35 cellular contexts compared by ENCODE assay signal in genomic region chr13:90382425-90382824, GRCh38.
"Had no signal": no experiment of that assay in that cellular context is flagged by ENCODE, and none has a peak within 500 bp of the region (broad histone marks: within the 10 kb centered on the region; RNA-seq: fewer than 3 reads in every experiment).

No MANE protein-coding gene starts in this region.

- DNase-seq: activated B cell treated with CpG ODN at 0.5 μM for 24 hours; activated CD4-positive, alpha-beta memory T cell treated with anti-CD3 and anti-CD28 coated beads for 36 hours; activated CD4-positive, alpha-beta T cell treated with anti-CD3 and anti-CD28 coated beads for 4 hours; activated CD4-positive, alpha-beta T cell treated with anti-CD3 and anti-CD28 coated beads, Interleukin-2, amount 10 ng/mL, durations not matched to agents 24 days and 14 days; activated CD4-positive, alpha-beta T cell treated with anti-CD3 and anti-CD28 coated beads, Interleukin-2, amount 50 U/mL, for 1 hour; activated CD4-positive, alpha-beta T cell treated with anti-CD3 and anti-CD28 coated beads, Interleukin-2, amount 50 U/mL, for 4 hours; activated CD4-positive, CD25-positive, alpha-beta regulatory T cell treated with anti-CD3 and anti-CD28 coated beads, Interleukin-2, amount 50 U/mL, for 72 hours; activated CD8-positive, alpha-beta memory T cell treated with anti-CD3 and anti-CD28 coated beads, Interleukin-2, amount 50 U/mL, for 4 hours; activated CD8-positive, alpha-beta T cell treated with anti-CD3 and anti-CD28 coated beads for 36 hours; activated effector memory CD4-positive, alpha-beta T cell treated with anti-CD3 and anti-CD28 coated beads, Interleukin-2, amount 50 U/mL, for 16 hours; activated gamma-delta T cell treated with Interleukin-2 at 50 U/mL for 16 hours; activated naive CD4-positive, alpha-beta T cell; activated naive CD4-positive, alpha-beta T cell treated with anti-CD3 and anti-CD28 coated beads for 36 hours; activated naive CD4-positive, alpha-beta T cell treated with anti-CD3 and anti-CD28 coated beads, Interleukin-2, amount 50 U/mL, for 16 hours; activated naive CD8-positive, alpha-beta T cell treated with anti-CD3 and anti-CD28 coated beads for 36 hours; activated T-cell treated with anti-CD3 and anti-CD28 coated beads for 4 hours; activated T-cell treated with anti-CD3 and anti-CD28 coated beads, Interleukin-2, amount 50 U/mL, for 1 hour; activated T-cell treated with anti-CD3 and anti-CD28 coated beads, Interleukin-2, amount 50 U/mL, for 4 hours; activated T-cell treated with anti-CD3 and anti-CD28 coated beads, Interleukin-2, amount 50 U/mL, for 72 hours; adrenal gland; amniotic stem cell; aorta; body of pancreas; brain microvascular endothelial cell; central memory CD4-positive, alpha-beta T cell; T-helper 2 cell; T-helper 9 cell had no signal

- H3K36me3 Mint-ChIP-seq: activated CD4-positive, alpha-beta memory T cell treated with anti-CD3 and anti-CD28 coated beads for 36 hours; activated naive CD4-positive, alpha-beta T cell treated with anti-CD3 and anti-CD28 coated beads, Interleukin-2, amount 50 U/mL, for 72 hours; activated naive CD8-positive, alpha-beta T cell treated with anti-CD3 and anti-CD28 coated beads for 36 hours had no signal

- H3K4me3 ChIP-seq: adrenal gland, body of pancreas, breast epithelium had no signal

- H3K4me3 Mint-ChIP-seq: activated B cell treated with CpG ODN at 0.5 μM for 24 hours; activated CD4-positive, alpha-beta memory T cell treated with anti-CD3 and anti-CD28 coated beads for 36 hours; activated CD4-positive, alpha-beta T cell treated with anti-CD3 and anti-CD28 coated beads, Interleukin-2, amount 10 ng/mL, durations not matched to agents 24 days and 14 days; activated CD8-positive, alpha-beta T cell treated with anti-CD3 and anti-CD28 coated beads for 36 hours; activated naive CD4-positive, alpha-beta T cell treated with anti-CD3 and anti-CD28 coated beads for 36 hours; activated naive CD8-positive, alpha-beta T cell treated with anti-CD3 and anti-CD28 coated beads for 36 hours; activated T-cell treated with anti-CD3 and anti-CD28 coated beads, Interleukin-2, amount 50 U/mL, for 4 hours; activated T-cell treated with anti-CD3 and anti-CD28 coated beads, Interleukin-2, amount 50 U/mL, for 72 hours; activated T-helper 1 cell treated with anti-CD3 and anti-CD28 coated beads, Interleukin-12 subunit alpha, Interleukin-12 subunit beta, Interleukin-2, Interleukin-4 antibody, amounts not matched to agents 30 ng/mL and 10 ng/mL and 1 ng/mL, durations not matched to agents 14 hours and 24 hours and 36 hours; activated T-helper 17 cell treated with anti-CD3 and anti-CD28 coated beads, Interleukin-2, amount 50 U/mL, for 72 hours; T-helper 1 cell treated with Interleukin-12 subunit alpha and Interleukin-12 subunit beta and Interleukin-4 antibody, amounts not matched to agents 30 μg/mL and 1 μg/mL, for 36 hours; T-helper 2 cell treated with Interferon-gamma antibody and Interleukin-4, amounts not matched to agents 5 μg/mL and 100 μg/mL, for 36 hours had no signal

- H3K27me3 Mint-ChIP-seq: activated B cell treated with CpG ODN at 0.5 μM for 24 hours; activated CD4-positive, alpha-beta memory T cell treated with anti-CD3 and anti-CD28 coated beads for 36 hours; activated CD4-positive, alpha-beta T cell treated with anti-CD3 and anti-CD28 coated beads, Interleukin-2, amount 10 ng/mL, durations not matched to agents 24 days and 14 days; activated CD8-positive, alpha-beta T cell treated with anti-CD3 and anti-CD28 coated beads for 36 hours; activated naive CD8-positive, alpha-beta T cell treated with anti-CD3 and anti-CD28 coated beads for 36 hours; activated T-helper 17 cell treated with anti-CD3 and anti-CD28 coated beads, Interleukin-2, amount 50 U/mL, for 72 hours had no signal

- H3K4me1 ChIP-seq: adrenal gland, body of pancreas, breast epithelium had no signal

- H3K36me3 ChIP-seq: adrenal gland, brain microvascular endothelial cell, breast epithelium had no signal

- H3K27me3 ChIP-seq: adrenal gland, body of pancreas, brain microvascular endothelial cell, breast epithelium had no signal

- H3K9me3 ChIP-seq: adrenal gland, body of pancreas, breast epithelium had no signal

- H3K27ac ChIP-seq: adrenal gland, body of pancreas, brain microvascular endothelial cell, breast epithelium, VCaP had no signal

- H3K4me1 Mint-ChIP-seq: activated B cell treated with CpG ODN at 0.5 μM for 24 hours; activated CD4-positive, alpha-beta T cell treated with anti-CD3 and anti-CD28 coated beads, Interleukin-2, amount 10 ng/mL, durations not matched to agents 24 days and 14 days; activated naive CD8-positive, alpha-beta T cell treated with anti-CD3 and anti-CD28 coated beads for 36 hours; activated T-helper 17 cell treated with anti-CD3 and anti-CD28 coated beads, Interleukin-2, amount 50 U/mL, for 72 hours had no signal

- FAIRE-seq: astrocyte had no signal

- ATAC-seq: activated CD8-positive, alpha-beta T cell treated with anti-CD3 and anti-CD28 coated beads for 36 hours; activated naive CD4-positive, alpha-beta T cell treated with anti-CD3 and anti-CD28 coated beads, Interleukin-2, amount 50 U/mL, for 72 hours; activated T-cell treated with anti-CD3 and anti-CD28 coated beads, Interleukin-2, amount 50 U/mL, for 4 hours; activated T-cell treated with anti-CD3 and anti-CD28 coated beads, Interleukin-2, amount 50 U/mL, for 72 hours; activated T-helper 17 cell treated with anti-CD3 and anti-CD28 coated beads, Interleukin-2, amount 50 U/mL, for 72 hours; body of pancreas had no signal

- H3K27ac Mint-ChIP-seq: activated B cell treated with CpG ODN at 0.5 μM for 24 hours; activated CD4-positive, alpha-beta memory T cell treated with anti-CD3 and anti-CD28 coated beads for 36 hours; activated CD4-positive, alpha-beta T cell treated with anti-CD3 and anti-CD28 coated beads, Interleukin-2, amount 10 ng/mL, durations not matched to agents 24 days and 14 days; activated CD8-positive, alpha-beta T cell treated with anti-CD3 and anti-CD28 coated beads for 36 hours; activated naive CD4-positive, alpha-beta T cell treated with anti-CD3 and anti-CD28 coated beads for 36 hours; activated naive CD4-positive, alpha-beta T cell treated with anti-CD3 and anti-CD28 coated beads, Interleukin-2, amount 50 U/mL, for 72 hours; activated naive CD8-positive, alpha-beta T cell treated with anti-CD3 and anti-CD28 coated beads for 36 hours; activated T-cell treated with anti-CD3 and anti-CD28 coated beads, Interleukin-2, amount 50 U/mL, for 72 hours; activated T-helper 1 cell treated with anti-CD3 and anti-CD28 coated beads, Interleukin-12 subunit alpha, Interleukin-12 subunit beta, Interleukin-2, Interleukin-4 antibody, amounts not matched to agents 30 ng/mL and 10 ng/mL and 1 ng/mL, durations not matched to agents 14 hours and 24 hours and 36 hours; activated T-helper 17 cell treated with anti-CD3 and anti-CD28 coated beads, Interleukin-2, amount 50 U/mL, for 72 hours; T-helper 1 cell treated with Interleukin-12 subunit alpha and Interleukin-12 subunit beta and Interleukin-4 antibody, amounts not matched to agents 30 μg/mL and 1 μg/mL, for 36 hours; T-helper 2 cell treated with Interferon-gamma antibody and Interleukin-4, amounts not matched to agents 5 μg/mL and 100 μg/mL, for 36 hours had no signal
